Comparison of ENCODE assay signal across 1 cellular context in the genomic region with DNA sequence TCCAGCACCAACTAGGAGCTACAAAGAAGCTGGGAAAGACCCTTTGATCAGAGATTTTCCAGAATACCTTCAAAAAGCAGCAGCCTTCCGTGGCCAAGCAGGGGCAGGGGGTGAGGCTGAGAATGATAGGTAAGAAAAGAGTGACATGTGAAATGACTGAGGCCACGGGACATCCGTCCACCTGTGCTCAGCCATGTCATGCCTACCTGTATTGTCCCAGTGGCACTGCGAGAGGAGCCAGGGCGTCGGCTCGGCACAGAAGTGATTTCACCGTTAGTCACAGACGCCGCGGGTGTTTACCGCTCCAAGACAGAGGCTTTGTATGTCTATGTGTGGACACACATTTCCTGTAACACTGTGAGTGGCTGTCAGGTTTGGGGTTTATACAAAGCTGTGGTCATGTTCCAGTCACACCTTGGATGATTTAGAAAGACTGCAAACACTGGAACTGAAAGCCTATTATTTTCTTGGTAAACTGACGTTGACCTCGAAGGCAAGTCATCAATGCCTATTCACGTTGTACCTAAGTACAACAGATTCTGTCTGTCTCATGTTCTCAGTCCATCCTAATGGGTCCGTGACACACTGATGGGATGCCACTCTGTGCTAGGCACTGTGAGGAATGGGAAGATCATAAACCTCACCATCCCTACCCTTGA.
TF ChIP-seq lines count a peak whose summit lies in the region.

No MANE protein-coding gene starts in this region.

TF ChIP-seq in HepG2, 621 proteins besides CTCF, POLR2A, EP300 and RAD21 (continued from another document and continues in another):
- 0 out of 2 replicates have a peak, but pooled peaks have one; percentile 50 for TF ChIP-seq MXD3 (CRISPR knock-in tag; IDR thresholded peaks at IDR 0.05)
- TF ChIP-seq, protein P1, sequence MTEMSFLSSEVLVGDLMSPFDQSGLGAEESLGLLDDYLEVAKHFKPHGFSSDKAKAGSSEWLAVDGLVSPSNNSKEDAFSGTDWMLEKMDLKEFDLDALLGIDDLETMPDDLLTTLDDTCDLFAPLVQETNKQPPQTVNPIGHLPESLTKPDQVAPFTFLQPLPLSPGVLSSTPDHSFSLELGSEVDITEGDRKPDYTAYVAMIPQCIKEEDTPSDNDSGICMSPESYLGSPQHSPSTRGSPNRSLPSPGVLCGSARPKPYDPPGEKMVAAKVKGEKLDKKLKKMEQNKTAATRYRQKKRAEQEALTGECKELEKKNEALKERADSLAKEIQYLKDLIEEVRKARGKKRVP (CRISPR knock-in tag; IDR thresholded peaks at IDR 0.05) = peak in 1 of 2 experiments; percentile 83; a peak in 2 of 4 replicates
- TF ChIP-seq TBL1XR1 (IDR thresholded peaks at IDR 0.05; ENCODE audit: borderline replicate concordance, low read length, partially characterized antibody) = no peak
- TF ChIP-seq ZNF781 (CRISPR knock-in tag; IDR thresholded peaks at IDR 0.05; ENCODE audit: borderline replicate concordance, not compliant biosample characterization) = no peak
- no peak for TF ChIP-seq ZSCAN31 (CRISPR knock-in tag; IDR thresholded peaks at IDR 0.05; ENCODE audit: low read depth)
- peak; percentile 80 for TF ChIP-seq NR2F6 (IDR thresholded peaks at IDR 0.05)
- peak; percentile 79 for TF ChIP-seq NR2F6 (CRISPR knock-in tag; IDR thresholded peaks at IDR 0.05)
- TF ChIP-seq MZF1 (CRISPR knock-in tag; IDR thresholded peaks at IDR 0.05; ENCODE audit: borderline replicate concordance) = no peak
- peak; percentile 51; the same call in 1 of the 2 replicates for TF ChIP-seq KDM2A (CRISPR knock-in tag; IDR thresholded peaks at IDR 0.05; ENCODE audit: borderline replicate concordance, low read depth)
- TF ChIP-seq ZNF468 (CRISPR knock-in tag; IDR thresholded peaks at IDR 0.05) = no peak
- TF ChIP-seq, protein P2, sequence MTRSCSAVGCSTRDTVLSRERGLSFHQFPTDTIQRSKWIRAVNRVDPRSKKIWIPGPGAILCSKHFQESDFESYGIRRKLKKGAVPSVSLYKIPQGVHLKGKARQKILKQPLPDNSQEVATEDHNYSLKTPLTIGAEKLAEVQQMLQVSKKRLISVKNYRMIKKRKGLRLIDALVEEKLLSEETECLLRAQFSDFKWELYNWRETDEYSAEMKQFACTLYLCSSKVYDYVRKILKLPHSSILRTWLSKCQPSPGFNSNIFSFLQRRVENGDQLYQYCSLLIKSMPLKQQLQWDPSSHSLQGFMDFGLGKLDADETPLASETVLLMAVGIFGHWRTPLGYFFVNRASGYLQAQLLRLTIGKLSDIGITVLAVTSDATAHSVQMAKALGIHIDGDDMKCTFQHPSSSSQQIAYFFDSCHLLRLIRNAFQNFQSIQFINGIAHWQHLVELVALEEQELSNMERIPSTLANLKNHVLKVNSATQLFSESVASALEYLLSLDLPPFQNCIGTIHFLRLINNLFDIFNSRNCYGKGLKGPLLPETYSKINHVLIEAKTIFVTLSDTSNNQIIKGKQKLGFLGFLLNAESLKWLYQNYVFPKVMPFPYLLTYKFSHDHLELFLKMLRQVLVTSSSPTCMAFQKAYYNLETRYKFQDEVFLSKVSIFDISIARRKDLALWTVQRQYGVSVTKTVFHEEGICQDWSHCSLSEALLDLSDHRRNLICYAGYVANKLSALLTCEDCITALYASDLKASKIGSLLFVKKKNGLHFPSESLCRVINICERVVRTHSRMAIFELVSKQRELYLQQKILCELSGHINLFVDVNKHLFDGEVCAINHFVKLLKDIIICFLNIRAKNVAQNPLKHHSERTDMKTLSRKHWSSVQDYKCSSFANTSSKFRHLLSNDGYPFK (CRISPR knock-in tag; IDR thresholded peaks at IDR 0.05; ENCODE audit: borderline replicate concordance) = 0 out of 2 replicates have a peak, but pooled peaks have one; percentile 14
- peak; percentile 58; the same call in 1 of the 2 replicates for TF ChIP-seq FOSL1 (CRISPR knock-in tag; IDR thresholded peaks at IDR 0.05; ENCODE audit: borderline replicate concordance)
- peak; percentile 64 for TF ChIP-seq HMG20B (CRISPR knock-in tag; conservative IDR thresholded peaks at IDR 0.05)
- TF ChIP-seq NFIC (IDR thresholded peaks at IDR 0.05; ENCODE audit: low read length) = no peak
- no peak for TF ChIP-seq ZBTB1 (CRISPR knock-in tag; IDR thresholded peaks at IDR 0.05; ENCODE audit: borderline replicate concordance)
- TF ChIP-seq ZNF124 (CRISPR knock-in tag; IDR thresholded peaks at IDR 0.05) = no peak
- no peak for TF ChIP-seq HDAC1 (CRISPR knock-in tag; IDR thresholded peaks at IDR 0.05)
- TF ChIP-seq, protein P3, sequence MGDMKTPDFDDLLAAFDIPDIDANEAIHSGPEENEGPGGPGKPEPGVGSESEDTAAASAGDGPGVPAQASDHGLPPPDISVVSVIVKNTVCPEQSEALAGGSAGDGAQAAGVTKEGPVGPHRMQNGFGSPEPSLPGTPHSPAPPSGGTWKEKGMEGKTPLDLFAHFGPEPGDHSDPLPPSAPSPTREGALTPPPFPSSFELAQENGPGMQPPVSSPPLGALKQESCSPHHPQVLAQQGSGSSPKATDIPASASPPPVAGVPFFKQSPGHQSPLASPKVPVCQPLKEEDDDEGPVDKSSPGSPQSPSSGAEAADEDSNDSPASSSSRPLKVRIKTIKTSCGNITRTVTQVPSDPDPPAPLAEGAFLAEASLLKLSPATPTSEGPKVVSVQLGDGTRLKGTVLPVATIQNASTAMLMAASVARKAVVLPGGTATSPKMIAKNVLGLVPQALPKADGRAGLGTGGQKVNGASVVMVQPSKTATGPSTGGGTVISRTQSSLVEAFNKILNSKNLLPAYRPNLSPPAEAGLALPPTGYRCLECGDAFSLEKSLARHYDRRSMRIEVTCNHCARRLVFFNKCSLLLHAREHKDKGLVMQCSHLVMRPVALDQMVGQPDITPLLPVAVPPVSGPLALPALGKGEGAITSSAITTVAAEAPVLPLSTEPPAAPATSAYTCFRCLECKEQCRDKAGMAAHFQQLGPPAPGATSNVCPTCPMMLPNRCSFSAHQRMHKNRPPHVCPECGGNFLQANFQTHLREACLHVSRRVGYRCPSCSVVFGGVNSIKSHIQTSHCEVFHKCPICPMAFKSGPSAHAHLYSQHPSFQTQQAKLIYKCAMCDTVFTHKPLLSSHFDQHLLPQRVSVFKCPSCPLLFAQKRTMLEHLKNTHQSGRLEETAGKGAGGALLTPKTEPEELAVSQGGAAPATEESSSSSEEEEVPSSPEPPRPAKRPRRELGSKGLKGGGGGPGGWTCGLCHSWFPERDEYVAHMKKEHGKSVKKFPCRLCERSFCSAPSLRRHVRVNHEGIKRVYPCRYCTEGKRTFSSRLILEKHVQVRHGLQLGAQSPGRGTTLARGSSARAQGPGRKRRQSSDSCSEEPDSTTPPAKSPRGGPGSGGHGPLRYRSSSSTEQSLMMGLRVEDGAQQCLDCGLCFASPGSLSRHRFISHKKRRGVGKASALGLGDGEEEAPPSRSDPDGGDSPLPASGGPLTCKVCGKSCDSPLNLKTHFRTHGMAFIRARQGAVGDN (CRISPR knock-in tag; IDR thresholded peaks at IDR 0.05) = peak; percentile 76
- TF ChIP-seq, protein P4, sequence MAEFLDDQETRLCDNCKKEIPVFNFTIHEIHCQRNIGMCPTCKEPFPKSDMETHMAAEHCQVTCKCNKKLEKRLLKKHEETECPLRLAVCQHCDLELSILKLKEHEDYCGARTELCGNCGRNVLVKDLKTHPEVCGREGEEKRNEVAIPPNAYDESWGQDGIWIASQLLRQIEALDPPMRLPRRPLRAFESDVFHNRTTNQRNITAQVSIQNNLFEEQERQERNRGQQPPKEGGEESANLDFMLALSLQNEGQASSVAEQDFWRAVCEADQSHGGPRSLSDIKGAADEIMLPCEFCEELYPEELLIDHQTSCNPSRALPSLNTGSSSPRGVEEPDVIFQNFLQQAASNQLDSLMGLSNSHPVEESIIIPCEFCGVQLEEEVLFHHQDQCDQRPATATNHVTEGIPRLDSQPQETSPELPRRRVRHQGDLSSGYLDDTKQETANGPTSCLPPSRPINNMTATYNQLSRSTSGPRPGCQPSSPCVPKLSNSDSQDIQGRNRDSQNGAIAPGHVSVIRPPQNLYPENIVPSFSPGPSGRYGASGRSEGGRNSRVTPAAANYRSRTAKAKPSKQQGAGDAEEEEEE (CRISPR knock-in tag; IDR thresholded peaks at IDR 0.05; ENCODE audit: borderline replicate concordance) = peak; percentile 62; the same call in 1 of the 2 replicates
- TF ChIP-seq ZSCAN25 (CRISPR knock-in tag; IDR thresholded peaks at IDR 0.05) = no peak; the same call in 1 of the 2 replicates
- no peak for TF ChIP-seq SIX1 (CRISPR knock-in tag; IDR thresholded peaks at IDR 0.05; ENCODE audit: borderline replicate concordance)
- TF ChIP-seq ZMYM2 (CRISPR knock-in tag; IDR thresholded peaks at IDR 0.05) = no peak
- TF ChIP-seq MNT (IDR thresholded peaks at IDR 0.05) = no peak
- no peak for TF ChIP-seq ZBTB20 (CRISPR knock-in tag; IDR thresholded peaks at IDR 0.05; ENCODE audit: borderline replicate concordance, low read depth)
- TF ChIP-seq CAMTA2 (CRISPR knock-in tag; IDR thresholded peaks at IDR 0.05; ENCODE audit: borderline replicate concordance) = no peak
- TF ChIP-seq RARA (CRISPR knock-in tag; IDR thresholded peaks at IDR 0.05) = peak; percentile 91
- TF ChIP-seq SP4 (CRISPR knock-in tag; IDR thresholded peaks at IDR 0.05) = no peak
- no peak for TF ChIP-seq TP53 (CRISPR knock-in tag; conservative IDR thresholded peaks at IDR 0.05)
- TF ChIP-seq TFDP2 (CRISPR knock-in tag; IDR thresholded peaks at IDR 0.05) = no peak
- TF ChIP-seq POLR2G (IDR thresholded peaks at IDR 0.05; ENCODE audit: low read depth, low read length) = peak; percentile 44; the same call in 1 of the 2 replicates
- no peak; the same call in 1 of the 2 replicates for TF ChIP-seq SRY (CRISPR knock-in tag; IDR thresholded peaks at IDR 0.05)
- TF ChIP-seq ZNF543 (CRISPR knock-in tag; IDR thresholded peaks at IDR 0.05) = 0 out of 2 replicates have a peak, but pooled peaks have one; percentile 36
- TF ChIP-seq, protein P5, sequence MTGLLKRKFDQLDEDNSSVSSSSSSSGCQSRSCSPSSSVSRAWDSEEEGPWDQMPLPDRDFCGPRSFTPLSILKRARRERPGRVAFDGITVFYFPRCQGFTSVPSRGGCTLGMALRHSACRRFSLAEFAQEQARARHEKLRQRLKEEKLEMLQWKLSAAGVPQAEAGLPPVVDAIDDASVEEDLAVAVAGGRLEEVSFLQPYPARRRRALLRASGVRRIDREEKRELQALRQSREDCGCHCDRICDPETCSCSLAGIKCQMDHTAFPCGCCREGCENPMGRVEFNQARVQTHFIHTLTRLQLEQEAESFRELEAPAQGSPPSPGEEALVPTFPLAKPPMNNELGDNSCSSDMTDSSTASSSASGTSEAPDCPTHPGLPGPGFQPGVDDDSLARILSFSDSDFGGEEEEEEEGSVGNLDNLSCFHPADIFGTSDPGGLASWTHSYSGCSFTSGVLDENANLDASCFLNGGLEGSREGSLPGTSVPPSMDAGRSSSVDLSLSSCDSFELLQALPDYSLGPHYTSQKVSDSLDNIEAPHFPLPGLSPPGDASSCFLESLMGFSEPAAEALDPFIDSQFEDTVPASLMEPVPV (CRISPR knock-in tag; IDR thresholded peaks at IDR 0.05) = 0 out of 2 replicates have a peak, but pooled peaks have one; percentile 62
- peak; percentile 75 for TF ChIP-seq RCOR2 (CRISPR knock-in tag; IDR thresholded peaks at IDR 0.05)
- no peak for TF ChIP-seq RNF219 (CRISPR knock-in tag; IDR thresholded peaks at IDR 0.05)
